Comparison of ENCODE assay signal across 19 cellular contexts in the genomic region with DNA sequence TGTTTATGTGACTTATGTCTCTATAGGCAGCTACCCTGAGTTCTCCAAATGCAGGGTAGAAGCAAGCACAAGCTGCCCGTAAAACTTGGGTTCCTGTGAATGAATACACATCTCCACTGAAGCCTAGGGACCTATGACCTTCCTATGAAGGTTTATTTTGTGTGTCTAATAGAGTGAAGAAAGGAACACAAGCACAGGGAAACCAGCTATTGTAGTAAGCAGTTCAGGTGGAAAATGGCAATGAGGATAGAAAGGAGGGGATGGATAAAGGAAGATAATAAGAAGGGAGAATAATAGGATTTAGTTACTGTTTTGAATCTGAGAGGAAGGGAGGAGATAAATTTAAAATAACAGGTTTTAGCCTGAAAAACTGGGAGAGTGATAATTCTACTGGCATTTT.
"Had no signal": no experiment of that assay in that cellular context is flagged by ENCODE, and none has a peak within 500 bp of the region (broad histone marks: within the 10 kb centered on the region; RNA-seq: fewer than 3 reads in every experiment).

No MANE protein-coding gene starts in this region.

- H3K27me3 ChIP-seq: adrenal gland, esophagus squamous epithelium, hepatocyte, sigmoid colon, spleen had no signal

- H3K27me3 Mint-ChIP-seq: stimulated activated memory B cell treated with anti-CD40 and anti-IgM and Interleukin-4, amounts not matched to agents 10 μg/mL and 1 μg/mL and 100 μg/mL, for 72 hours; T-cell had no signal

- H3K27ac ChIP-seq: adrenal gland, esophagus squamous epithelium, hepatocyte, lower lobe of right lung, sigmoid colon, spleen had no signal

- ATAC-seq: activated naive CD4-positive, alpha-beta T cell treated with anti-CD3 and anti-CD28 coated beads, Interleukin-2, amount 50 U/mL, for 72 hours; activated T-cell treated with anti-CD3 and anti-CD28 coated beads, Interleukin-2, amount 50 U/mL, for 4 hours; lower lobe of right lung; natural killer cell; SK-N-SH treated with all-trans-retinoic acid at 6 μM for 48 hours; stimulated activated memory B cell treated with anti-CD40 and anti-IgM and Interleukin-4, amounts not matched to agents 10 μg/mL and 1 μg/mL and 100 μg/mL, for 72 hours; T-cell had no signal

- DNase-seq: activated CD4-positive, alpha-beta memory T cell treated with anti-CD3 and anti-CD28 coated beads, Interleukin-2, amount 10 ng/mL, durations not matched to agents 7 days and 5 days; activated CD4-positive, alpha-beta T cell treated with anti-CD3 and anti-CD28 coated beads for 48 hours; activated CD4-positive, CD25-positive, alpha-beta regulatory T cell; activated effector memory CD4-positive, alpha-beta T cell treated with anti-CD3 and anti-CD28 coated beads, Interleukin-2, amount 50 U/mL, for 16 hours; activated T-cell treated with anti-CD3 and anti-CD28 coated beads, Interleukin-2, amount 50 U/mL, for 4 hours; adrenal gland; effector CD8-positive, alpha-beta T cell; esophagus squamous epithelium; lower lobe of right lung; natural killer cell; sigmoid colon; spleen; stimulated activated CD4-positive, alpha-beta T cell treated with anti-CD3 and anti-CD28 coated beads, Interleukin-4, amount 100 ng/mL, for 4 hours; T-cell had no signal

- H3K27ac Mint-ChIP-seq: activated CD4-positive, alpha-beta memory T cell treated with anti-CD3 and anti-CD28 coated beads, Interleukin-2, amount 10 ng/mL, durations not matched to agents 7 days and 5 days; activated naive CD4-positive, alpha-beta T cell treated with anti-CD3 and anti-CD28 coated beads, Interleukin-2, amount 50 U/mL, for 72 hours; dendritic cell treated with granulocyte-macrophage colony-stimulating factor and Interleukin-4, amounts not matched to agents 40 ng/mL and 50 ng/mL, for 4 days; natural killer cell; stimulated activated memory B cell treated with anti-CD40 and anti-IgM and Interleukin-4, amounts not matched to agents 10 μg/mL and 1 μg/mL and 100 μg/mL, for 72 hours; T-cell had no signal

- H3K4me3 ChIP-seq: adrenal gland, esophagus squamous epithelium, hepatocyte, lower lobe of right lung, sigmoid colon, spleen had no signal

- H3K36me3 Mint-ChIP-seq: natural killer cell had no signal

- H3K4me3 Mint-ChIP-seq: activated CD4-positive, alpha-beta memory T cell treated with anti-CD3 and anti-CD28 coated beads, Interleukin-2, amount 10 ng/mL, durations not matched to agents 7 days and 5 days; dendritic cell treated with granulocyte-macrophage colony-stimulating factor and Interleukin-4, amounts not matched to agents 40 ng/mL and 50 ng/mL, for 4 days; natural killer cell; stimulated activated memory B cell treated with anti-CD40 and anti-IgM and Interleukin-4, amounts not matched to agents 10 μg/mL and 1 μg/mL and 100 μg/mL, for 72 hours; T-cell had no signal

- H3K9me3 ChIP-seq: adrenal gland, esophagus squamous epithelium, lower lobe of right lung, sigmoid colon, spleen had no signal

- H2AFZ ChIP-seq: hepatocyte had no signal

- H3K4me1 ChIP-seq: lower lobe of right lung had no signal

- H3K9me3 Mint-ChIP-seq: activated CD4-positive, alpha-beta memory T cell treated with anti-CD3 and anti-CD28 coated beads, Interleukin-2, amount 10 ng/mL, durations not matched to agents 7 days and 5 days; activated naive CD4-positive, alpha-beta T cell treated with anti-CD3 and anti-CD28 coated beads, Interleukin-2, amount 50 U/mL, for 72 hours; activated T-cell treated with anti-CD3 and anti-CD28 coated beads, Interleukin-2, amount 50 U/mL, for 4 hours; dendritic cell treated with granulocyte-macrophage colony-stimulating factor and Interleukin-4, amounts not matched to agents 40 ng/mL and 50 ng/mL, for 4 days; natural killer cell; stimulated activated memory B cell treated with anti-CD40 and anti-IgM and Interleukin-4, amounts not matched to agents 10 μg/mL and 1 μg/mL and 100 μg/mL, for 72 hours; T-cell had no signal
